ENCODE assay signal across 22 cellular contexts in genomic region chr18:28171837-28172236, GRCh38. TPM values are rescaled to one million over a fixed set of nuclear protein-coding genes. Genes with fewer than 3 reads are reported as not detected.
A peak's percentile ranks its signal among the peaks of the same experiment; 100 is the strongest.
DNase-seq lines count a peak whose midpoint lies in the region; ATAC-seq and TF ChIP-seq lines count a peak whose summit lies in the region.
"Had no signal": no experiment of that assay in that cellular context is flagged by ENCODE, and none has a peak within 500 bp of the region (broad histone marks: within the 10 kb centered on the region; RNA-seq: fewer than 3 reads in every experiment).

No MANE protein-coding gene starts in this region.

- no peaks in the 10 kb centered on the region for H3K9me2 ChIP-seq in SK-N-SH

- peaks cover 97% of the 10 kb centered on the region for H3K79me2 ChIP-seq in SK-N-SH (ENCODE audit: insufficient read depth)

- H3K4me3 Mint-ChIP-seq in endodermal cell (peak overlapping the region; percentile 99), neural crest cell (peak overlapping the region; percentile 74)
- H3K4me3 Mint-ChIP-seq: CD4-positive, CD25-positive, alpha-beta regulatory T cell; GM23338 had no signal

- H3K36me3 Mint-ChIP-seq in endodermal cell (ENCODE audit: low read depth) (peaks cover 55% of the 10 kb centered on the region), neural crest cell (ENCODE audit: low read depth) (peaks cover 4% of the 10 kb centered on the region)

- H3K27ac ChIP-seq in SK-N-SH (ENCODE audit: low read depth in 2 of 2, low read length in 1 of 2), result peak overlapping the region in 1 of 2 experiments; percentile 89; a peak in 1 of 4 replicates
- H3K27ac ChIP-seq in endodermal cell (ENCODE audit: low read depth, low read length), result no peak overlapping the region
- no peak overlapping the region for H3K27ac ChIP-seq in substantia nigra (ENCODE audit: low read depth, low read length, poor library complexity, severe bottlenecking)
- H3K27ac ChIP-seq: 22Rv1 had no signal

- H2AFZ ChIP-seq in SK-N-SH (ENCODE audit: low read depth), result no peak overlapping the region
- H2AFZ ChIP-seq: GM23338 had no signal

- H3K4me3 ChIP-seq in SK-N-SH (ENCODE audit: low read depth in 2 of 2, low read length in 1 of 2), result peak overlapping the region in 1 of 2 experiments; percentile 36; a peak in 2 of 4 replicates
- peak overlapping the region; percentile 84 for H3K4me3 ChIP-seq in endodermal cell (ENCODE audit: low read length)
- H3K4me3 ChIP-seq: GM23338 had no signal

- H3K27ac Mint-ChIP-seq in endodermal cell, result no peak overlapping the region
- H3K27ac Mint-ChIP-seq in neural crest cell (ENCODE audit: unreplicated experiment), result no peak overlapping the region
- H3K27ac Mint-ChIP-seq: CD4-positive, CD25-positive, alpha-beta regulatory T cell; GM23338 had no signal

- CTCF ChIA-PET in SK-N-SH (lab: Yijun Ruan, JAX) (interaction anchor here (1.6 kb wide), 1 partner anchor 84 kb away, joined by 4 read pairs; no protein-coding TSS in a partner anchor), HEK293T (lab: Yijun Ruan, JAX) (no interaction called here)

- peaks cover 11% of the 10 kb centered on the region for H3F3A ChIP-seq in SK-N-SH (replicated peaks; ENCODE audit: insufficient read depth)

- H3K4me1 Mint-ChIP-seq in endodermal cell (peaks cover 54% of the 10 kb centered on the region), neural crest cell (peaks cover 61% of the 10 kb centered on the region)

- H3K9ac ChIP-seq in SK-N-SH (peak overlapping the region; percentile 87; the same call in 1 of the 2 replicates), endodermal cell (ENCODE audit: extremely low read depth, low read length, poor library complexity, severe bottlenecking) (peak overlapping the region; percentile 98)

- H3K9me3 ChIP-seq in SK-N-SH (no peaks in the 10 kb centered on the region), endodermal cell (ENCODE audit: control insufficient read depth, low read length) (no peaks in the 10 kb centered on the region)

- ATAC-seq in SK-N-SH treated with all-trans-retinoic acid at 6 μM for 48 hours (no peak), GM19463 (IDR thresholded peaks at IDR 0.05; ENCODE audit: unreplicated experiment) (no peak)
- ATAC-seq: GM23338, HepG2 had no signal

- H3K36me3 ChIP-seq in SK-N-SH (replicated peaks in 1 of 2; ENCODE audit: control insufficient read depth in 1 of 2, insufficient read depth in 2 of 2, low read length in 1 of 2) (peaks cover 11 to 39% of the 10 kb centered on the region in 2 experiments), endodermal cell (ENCODE audit: control insufficient read depth, insufficient read depth, low read length) (peaks cover 80% of the 10 kb centered on the region)

- 53% methylated on average over 3 of the region's 3 CpGs for WGBS in SK-N-SH (ENCODE audit: low lambda C conversion rate)
- WGBS in endodermal cell (ENCODE audit: insufficient coverage in 1 of 2, insufficient read length in 1 of 2), 2 experiments, result 67 to 80% methylated on average over 1 to 2 of the region's 3 CpGs

- H3K4me1 ChIP-seq in SK-N-SH (ENCODE audit: control insufficient read depth in 1 of 2, insufficient read depth in 2 of 2, low read depth in 1 of 2, low read length in 1 of 2) (peaks cover 5 to 10% of the 10 kb centered on the region in 2 experiments; a peak in 3 of 4 replicates), endodermal cell (ENCODE audit: control insufficient read depth, insufficient read depth, low read length) (peaks cover 19% of the 10 kb centered on the region)

- POLR2A ChIA-PET in SK-N-SH (lab: Yijun Ruan, JAX), result no interaction called here
- POLR2A ChIA-PET in HEK293T (lab: Yijun Ruan, JAX), result no interaction called here

- peaks cover 4% of the 10 kb centered on the region for H3K27me3 Mint-ChIP-seq in endodermal cell (ENCODE audit: insufficient read depth)
- peaks cover 8% of the 10 kb centered on the region for H3K27me3 Mint-ChIP-seq in neural crest cell (ENCODE audit: low read depth)

- no peak for TF ChIP-seq RAD21 in SK-N-SH (IDR thresholded peaks at IDR 0.05; ENCODE audit: low read length)

- peak overlapping the region; percentile 87 for H3K4me2 ChIP-seq in SK-N-SH
- H3K4me2 ChIP-seq: GM23338 had no signal

- H3K27me3 ChIP-seq in SK-N-SH (ENCODE audit: insufficient read depth) (no peaks in the 10 kb centered on the region), endodermal cell (ENCODE audit: control insufficient read depth, insufficient read depth, low read length, poor library complexity, severe bottlenecking) (no peaks in the 10 kb centered on the region)

- H4K20me1 ChIP-seq in SK-N-SH (ENCODE audit: insufficient read depth), result peaks cover 88% of the 10 kb centered on the region

- DNase-seq in SK-N-SH, result no peak
- DNase-seq in HEK293T (ENCODE audit: extremely low spot score), result no peak
- DNase-seq in endodermal cell, result no peak
- no peak for DNase-seq in neural crest cell (ENCODE audit: low read depth, low spot score)
- no peak for DNase-seq in substantia nigra (lab: John Stamatoyannopoulos, UW)
- no peak for DNase-seq in stimulated activated CD4-positive, alpha-beta T cell treated with anti-CD3 and anti-CD28 coated beads, Interleukin-2, amount 100 ng/mL, for 48 hours
- DNase-seq: CD4-positive, CD25-positive, alpha-beta regulatory T cell; COR-L47; GDM1; HCEC 1CT; KG1; NCI-H1417; NCI-H187 treated with DMSO at 0.1 percent for 48 hours; NCI-H2227 treated with DMSO at 0.1 percent for 48 hours; NCI-H510A treated with DMSO at 0.1 percent for 48 hours; NCI-H82; SIG-M5 had no signal

- no peaks in the 10 kb centered on the region for H3K9me3 Mint-ChIP-seq in endodermal cell
- H3K9me3 Mint-ChIP-seq in neural crest cell, result no peaks in the 10 kb centered on the region

- TF ChIP-seq CTCF in SK-N-SH (IDR thresholded peaks at IDR 0.05) (no peak), endodermal cell (conservative IDR thresholded peaks at IDR 0.05) (no peak), neural crest cell (conservative IDR thresholded peaks at IDR 0.05) (no peak)

- no peak for TF ChIP-seq EP300 in SK-N-SH (IDR thresholded peaks at IDR 0.05; ENCODE audit: borderline replicate concordance in 1 of 2, low read depth in 1 of 2, low read length in 1 of 2)

TF ChIP-seq in SK-N-SH, 30 proteins besides CTCF, POLR2A, EP300 and RAD21:
- no peak for TF ChIP-seq ZBTB33 (IDR thresholded peaks at IDR 0.05; ENCODE audit: borderline replicate concordance, low read depth)

TF ChIP-seq in SK-N-SH treated with all-trans-retinoic acid at 6 μM for 48 hours, 23 proteins besides CTCF, POLR2A, EP300 and RAD21:
- TF ChIP-seq CSRNP3 (CRISPR knock-in tag; IDR thresholded peaks at IDR 0.05) (no peak), RARB (CRISPR knock-in tag; IDR thresholded peaks at IDR 0.05) (no peak), CSDC2 (CRISPR knock-in tag; IDR thresholded peaks at IDR 0.05) (no peak), ZC3H10 (CRISPR knock-in tag; IDR thresholded peaks at IDR 0.05) (no peak)

TF ChIP-seq in HEK293T, 16 proteins besides CTCF, POLR2A, EP300 and RAD21:
- TF ChIP-seq CTBP1 (IDR thresholded peaks at IDR 0.05; ENCODE audit: borderline replicate concordance) (no peak), PKNOX1 (IDR thresholded peaks at IDR 0.05) (peak; percentile 90)

RNA-seq across cellular contexts. Expression of gene CDH2, which starts 5.1 kb away (rescaled TPM):
- 146 and 186 TPM in 2 replicates for polyA plus RNA-seq in SK-N-SH (2012; rRNA removed)
- 189 and 223 TPM in 2 replicates for polyA plus RNA-seq in SK-N-SH (2012; cell fraction: cytosol; rRNA removed)
- polyA plus RNA-seq in SK-N-SH (2012; cell fraction: nucleus; rRNA removed), result 62.9 and 131 TPM in 2 replicates
- total RNA-seq in endodermal cell (100 to 1,000 TPM; 486 to 572 TPM), neural crest cell (234 and 238 TPM in 2 replicates)
- polyA plus RNA-seq in endodermal cell (2013, experiment 1 of 2), result 288 TPM
- polyA plus RNA-seq in endodermal cell (2013, experiment 2 of 2), result 284 TPM
- total RNA-seq: CD4-positive, CD25-positive, alpha-beta regulatory T cell had no signal
- polyA plus RNA-seq: CD4-positive, CD25-positive, alpha-beta regulatory T cell had no signal
